In the genomic region with DNA sequence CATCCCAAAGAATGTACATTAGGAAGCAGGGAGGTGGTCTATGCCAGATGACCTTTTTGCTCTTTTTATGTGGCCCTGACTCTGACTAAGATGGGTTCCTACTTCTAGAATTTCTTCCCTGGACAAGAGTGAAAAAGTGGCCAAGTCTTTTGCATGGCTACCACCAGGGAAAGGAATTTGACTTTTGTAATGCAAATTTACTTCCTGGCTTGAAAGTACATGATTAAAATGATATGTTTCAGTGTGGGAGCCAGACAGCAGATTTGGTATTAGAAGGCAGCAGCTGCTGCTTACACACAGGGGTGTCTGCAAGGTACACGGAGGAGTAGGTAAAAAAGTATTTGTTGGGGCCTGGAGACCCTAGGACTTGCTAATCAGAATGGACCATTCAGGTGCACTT, we compare ENCODE assay signal across 1 cellular context.
TF ChIP-seq lines count a peak whose summit lies in the region.

No MANE protein-coding gene starts in this region.

TF ChIP-seq in GM23338, 12 proteins besides CTCF, POLR2A, EP300 and RAD21:
- TF ChIP-seq ZNF462 (CRISPR knock-in tag; IDR thresholded peaks at IDR 0.05) (no peak), POLR2AphosphoS5 (IDR thresholded peaks at IDR 0.05; ENCODE audit: low read depth) (no peak), EZH2 (IDR thresholded peaks at IDR 0.05; ENCODE audit: low read depth, unreplicated experiment) (no peak), ZNF331 (CRISPR knock-in tag; IDR thresholded peaks at IDR 0.05; ENCODE audit: low read depth) (no peak), EZH2phosphoT487 (IDR thresholded peaks at IDR 0.05; ENCODE audit: unreplicated experiment) (no peak), ZNF114 (CRISPR knock-in tag; IDR thresholded peaks at IDR 0.05) (no peak), ETS1 (IDR thresholded peaks at IDR 0.05) (no peak), NANOG (IDR thresholded peaks at IDR 0.05; ENCODE audit: borderline replicate concordance) (no peak), JUNB (IDR thresholded peaks at IDR 0.05; ENCODE audit: unreplicated experiment) (no peak), STAT1 (IDR thresholded peaks at IDR 0.05; ENCODE audit: unreplicated experiment) (no peak), CREB1 (CRISPR knock-in tag; IDR thresholded peaks at IDR 0.05; ENCODE audit: low read depth) (no peak)
- TF ChIP-seq, protein P1, sequence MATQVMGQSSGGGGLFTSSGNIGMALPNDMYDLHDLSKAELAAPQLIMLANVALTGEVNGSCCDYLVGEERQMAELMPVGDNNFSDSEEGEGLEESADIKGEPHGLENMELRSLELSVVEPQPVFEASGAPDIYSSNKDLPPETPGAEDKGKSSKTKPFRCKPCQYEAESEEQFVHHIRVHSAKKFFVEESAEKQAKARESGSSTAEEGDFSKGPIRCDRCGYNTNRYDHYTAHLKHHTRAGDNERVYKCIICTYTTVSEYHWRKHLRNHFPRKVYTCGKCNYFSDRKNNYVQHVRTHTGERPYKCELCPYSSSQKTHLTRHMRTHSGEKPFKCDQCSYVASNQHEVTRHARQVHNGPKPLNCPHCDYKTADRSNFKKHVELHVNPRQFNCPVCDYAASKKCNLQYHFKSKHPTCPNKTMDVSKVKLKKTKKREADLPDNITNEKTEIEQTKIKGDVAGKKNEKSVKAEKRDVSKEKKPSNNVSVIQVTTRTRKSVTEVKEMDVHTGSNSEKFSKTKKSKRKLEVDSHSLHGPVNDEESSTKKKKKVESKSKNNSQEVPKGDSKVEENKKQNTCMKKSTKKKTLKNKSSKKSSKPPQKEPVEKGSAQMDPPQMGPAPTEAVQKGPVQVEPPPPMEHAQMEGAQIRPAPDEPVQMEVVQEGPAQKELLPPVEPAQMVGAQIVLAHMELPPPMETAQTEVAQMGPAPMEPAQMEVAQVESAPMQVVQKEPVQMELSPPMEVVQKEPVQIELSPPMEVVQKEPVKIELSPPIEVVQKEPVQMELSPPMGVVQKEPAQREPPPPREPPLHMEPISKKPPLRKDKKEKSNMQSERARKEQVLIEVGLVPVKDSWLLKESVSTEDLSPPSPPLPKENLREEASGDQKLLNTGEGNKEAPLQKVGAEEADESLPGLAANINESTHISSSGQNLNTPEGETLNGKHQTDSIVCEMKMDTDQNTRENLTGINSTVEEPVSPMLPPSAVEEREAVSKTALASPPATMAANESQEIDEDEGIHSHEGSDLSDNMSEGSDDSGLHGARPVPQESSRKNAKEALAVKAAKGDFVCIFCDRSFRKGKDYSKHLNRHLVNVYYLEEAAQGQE (IDR thresholded peaks at IDR 0.05; ENCODE audit: unreplicated experiment): no peak
